Comparison of ENCODE assay signal across 3 cellular contexts in the genomic region with DNA sequence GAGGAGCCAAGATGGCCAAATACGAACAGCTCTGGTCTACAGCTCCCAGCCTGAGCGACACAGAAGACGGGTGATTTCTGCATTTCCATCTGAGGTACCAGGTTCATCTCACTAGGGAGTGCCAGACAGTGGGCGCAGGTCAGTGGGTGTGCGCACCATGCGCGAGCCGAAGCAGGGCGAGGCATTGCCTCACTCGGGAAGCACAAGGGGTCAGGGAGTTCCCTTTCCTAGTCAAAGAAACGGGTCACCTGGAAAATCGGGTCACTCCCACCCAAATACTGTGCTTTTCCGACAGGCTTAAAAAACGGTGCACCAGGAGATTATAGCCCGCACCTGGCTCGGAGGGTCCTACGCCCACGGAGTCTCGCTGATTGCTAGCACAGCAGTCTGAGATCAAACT. TPM values are rescaled to one million over a fixed set of nuclear protein-coding genes. Genes with fewer than 3 reads are reported as not detected.
"Had no signal": no experiment of that assay in that cellular context is flagged by ENCODE, and none has a peak within 500 bp of the region (broad histone marks: within the 10 kb centered on the region; RNA-seq: fewer than 3 reads in every experiment).

No MANE protein-coding gene starts in this region.

RNA-seq across cellular contexts. Expression of a gene that starts 19.7 kb away (rescaled TPM):
- total RNA-seq: prostate gland, sciatic nerve, smooth muscle cell had no signal
